8 cellular contexts compared by ENCODE assay signal in the genomic region with DNA sequence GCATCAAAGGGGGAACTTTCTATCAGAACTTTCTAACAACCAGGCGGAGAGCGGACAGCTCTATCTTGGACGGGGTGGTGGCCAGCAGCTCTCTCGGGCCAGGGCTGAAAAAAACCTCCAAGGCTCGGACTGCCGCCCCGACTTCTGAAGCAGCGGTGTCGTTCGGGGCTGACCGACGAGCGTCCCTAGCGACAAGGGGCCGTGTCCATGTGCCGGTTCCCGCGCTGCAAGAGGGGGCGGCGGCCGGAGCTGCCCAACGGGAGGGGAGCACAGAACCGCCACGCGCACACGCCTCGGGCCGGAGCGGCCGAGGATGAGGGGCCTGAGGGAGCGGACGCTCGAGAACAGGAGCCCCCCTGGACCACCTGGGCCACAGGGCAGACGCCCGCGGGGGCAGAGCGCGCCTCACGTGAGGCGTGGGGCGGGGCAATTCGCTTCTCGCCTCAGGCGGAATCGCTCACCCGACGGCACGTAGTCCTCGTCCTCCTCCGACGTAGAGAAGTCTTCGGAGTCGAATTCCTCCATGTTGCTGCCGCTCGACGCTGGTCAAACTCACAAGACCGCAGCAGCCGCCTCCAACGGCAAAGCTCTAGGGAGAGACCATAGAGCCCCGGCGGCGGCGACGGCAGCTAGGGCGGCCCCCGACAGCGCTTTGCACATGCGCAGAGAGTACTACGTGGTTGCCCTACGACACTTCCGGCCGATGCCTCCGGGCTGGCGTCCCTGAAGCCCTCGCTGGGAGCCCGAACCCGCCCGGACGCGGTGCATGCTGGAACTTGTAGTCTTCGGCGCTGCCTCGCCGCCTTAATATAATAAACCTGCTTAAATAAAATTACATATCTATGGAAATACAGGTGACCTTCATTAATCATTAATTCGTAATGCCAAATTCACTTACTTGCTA. TPM values are rescaled to one million over a fixed set of nuclear protein-coding genes. Genes with fewer than 3 reads are reported as not detected.
DNase-seq lines count a peak whose midpoint lies in the region; ATAC-seq and TF ChIP-seq lines count a peak whose summit lies in the region.

A gene (minus strand): TSS at position 676 of the 904 bp plus-strand sequence. CDS start 151 bp downstream, at position 525.

- H3K27me3 ChIP-seq in KMS-11 (ENCODE audit: insufficient read depth, low read depth) (no peaks in the 10 kb centered on the region), Peyer's patch (no peaks in the 10 kb centered on the region), esophagus muscularis mucosa (no peaks in the 10 kb centered on the region)

- peaks cover 12% of the 10 kb centered on the region; the same call in 1 of the 2 replicates for H3K79me2 ChIP-seq in KMS-11 (ENCODE audit: insufficient read depth, low read depth)

- H3K4me1 Mint-ChIP-seq in activated T-cell treated with anti-CD3 and anti-CD28 coated beads, Interleukin-2, amount 50 U/mL, for 72 hours (ENCODE audit: low read depth) = peaks cover 56% of the 10 kb centered on the region

- WGBS in esophagus muscularis mucosa = under 1% methylated on average over 53 of the region's 85 CpGs

- peak within 1 kb of the TSS; percentile 51 for H3K9ac ChIP-seq in KMS-11

- H3K27me3 Mint-ChIP-seq in activated T-cell treated with anti-CD3 and anti-CD28 coated beads, Interleukin-2, amount 50 U/mL, for 72 hours (ENCODE audit: low read depth) = no peaks in the 10 kb centered on the region

- H4K20me1 ChIP-seq in KMS-11 (ENCODE audit: insufficient read depth) = no peaks in the 10 kb centered on the region

- intact Hi-C loops in esophagus muscularis mucosa (cut with DNase I) = no loop called here

- H3K4me3 ChIP-seq in KMS-11 (IDR thresholded peaks at IDR 0.05; ENCODE audit: insufficient read depth, low read depth, low read length) (no peak within 1 kb of the TSS), Peyer's patch (peak within 1 kb of the TSS; percentile 68 to 95 (median 82)), esophagus muscularis mucosa (peak within 1 kb of the TSS; percentile 70 to 97 (median 76))

- H3K9me3 ChIP-seq in Peyer's patch = no peaks in the 10 kb centered on the region
- H3K9me3 ChIP-seq in esophagus muscularis mucosa = no peaks in the 10 kb centered on the region

- H3K9me3 Mint-ChIP-seq in activated T-cell treated with anti-CD3 and anti-CD28 coated beads, Interleukin-2, amount 50 U/mL, for 72 hours = peaks cover 3% of the 10 kb centered on the region in 2 donors

- peak within 1 kb of the TSS; percentile 81 for H3K27ac Mint-ChIP-seq in activated T-cell treated with anti-CD3 and anti-CD28 coated beads, Interleukin-2, amount 50 U/mL, for 72 hours

- TF ChIP-seq CTCF in KMS-11 (conservative IDR thresholded peaks at IDR 0.05; ENCODE audit: low read depth, low read length) = no peak
- TF ChIP-seq CTCF in Peyer's patch (IDR thresholded peaks at IDR 0.05) = peak in 2 of 6 experiments; percentile 8 to 26
- TF ChIP-seq CTCF in esophagus muscularis mucosa (IDR thresholded peaks at IDR 0.05) = peak in 1 of 3 experiments; percentile 20

- peak within 1 kb of the TSS; percentile 64 for H3K4me2 ChIP-seq in KMS-11

- peak within 1 kb of the TSS; percentile 85 to 89 for H3K4me3 Mint-ChIP-seq in activated T-cell treated with anti-CD3 and anti-CD28 coated beads, Interleukin-2, amount 50 U/mL, for 72 hours

- H3K36me3 Mint-ChIP-seq in activated T-cell treated with anti-CD3 and anti-CD28 coated beads, Interleukin-2, amount 50 U/mL, for 72 hours (ENCODE audit: insufficient read depth in 2 of 2) = peaks cover 6 to 8% of the 10 kb centered on the region in 2 donors

- H3K27ac ChIP-seq in KMS-11 (peak within 1 kb of the TSS; percentile 67), Peyer's patch (peak within 1 kb of the TSS; percentile 85 to 98 (median 94)), esophagus muscularis mucosa (replicated peaks in 1 of 4) (peak within 1 kb of the TSS; percentile 93 to 94 (median 94))

- DNase-seq in DMS53 treated with DMSO at 0.1 percent for 48 hours (lab: John Stamatoyannopoulos, UW; ENCODE audit: unreplicated experiment) (peak; percentile 85), Peyer's patch (peak; percentile 93 to 98 (median 97)), esophagus muscularis mucosa (ENCODE audit: extremely low spot score) (peak; percentile 98), myocyte (ENCODE audit: low read depth) (peak; percentile 96)
- peak; percentile 96 to 97 for DNase-seq in activated T-cell treated with anti-CD3 and anti-CD28 coated beads, Interleukin-2, amount 50 U/mL, for 72 hours
- peak; percentile 89 to 94 for DNase-seq in stimulated activated CD8-positive, alpha-beta memory T cell treated with anti-CD3 and anti-CD28 coated beads, Interleukin-7, amount 100 ng/mL, for 48 hours (ENCODE audit: extremely low read depth in 1 of 2, low read depth in 1 of 2)

- no peak for TF ChIP-seq EP300 in esophagus muscularis mucosa (IDR thresholded peaks at IDR 0.05)

- TF ChIP-seq POLR2A in Peyer's patch (IDR thresholded peaks at IDR 0.05) (peak; percentile 71 to 74), esophagus muscularis mucosa (IDR thresholded peaks at IDR 0.05; ENCODE audit: low read depth) (peak; percentile 63)

- H3K36me3 ChIP-seq in KMS-11 (ENCODE audit: insufficient read depth) (no peaks in the 10 kb centered on the region), Peyer's patch (no peaks in the 10 kb centered on the region), esophagus muscularis mucosa (no peaks in the 10 kb centered on the region)

- peak within 1 kb of the TSS; percentile 97 for H2AFZ ChIP-seq in KMS-11 (ENCODE audit: low read depth)

- H3K4me1 ChIP-seq in KMS-11 (ENCODE audit: low read depth, poor library complexity, severe bottlenecking) (peaks cover 7% of the 10 kb centered on the region), Peyer's patch (peaks cover 0 to 20% (median 0%) of the 10 kb centered on the region in 4 donors), esophagus muscularis mucosa (peaks cover 15 to 39% (median 24%) of the 10 kb centered on the region in 4 donors)

- peak; percentile 94 for ATAC-seq in GM21723 (IDR thresholded peaks at IDR 0.05; ENCODE audit: unreplicated experiment)
- peak; percentile 94 to 96 for ATAC-seq in activated T-cell treated with anti-CD3 and anti-CD28 coated beads, Interleukin-2, amount 50 U/mL, for 72 hours (replicated peaks in 1 of 2)

RNA-seq across cellular contexts. Expression of the gene that starts here (rescaled TPM):
- total RNA-seq in Peyer's patch = 100 to 1,000 TPM; 125 to 205 (median 156) TPM
- total RNA-seq in activated T-cell treated with anti-CD3 and anti-CD28 coated beads, Interleukin-2, amount 50 U/mL, for 72 hours = 10 to 100 TPM; 25.7 to 32.1 TPM
- total RNA-seq in esophagus muscularis mucosa = 10 to 100 TPM; 42.4 to 49.5 (median 44.0) TPM
- 55.5 and 61.6 TPM in 2 replicates for total RNA-seq in myocyte
- 40.7 TPM for polyA plus RNA-seq in myocyte (2012)
